In genomic region chr1:234373064-234373937, GRCh38 we compare ENCODE assay signal across 8 cellular contexts.
A peak's percentile ranks its signal among the peaks of the same experiment; 100 is the strongest.
DNase-seq lines count a peak whose midpoint lies in the region; ATAC-seq and FAIRE-seq lines count a peak whose summit lies in the region.

A gene with protein sequence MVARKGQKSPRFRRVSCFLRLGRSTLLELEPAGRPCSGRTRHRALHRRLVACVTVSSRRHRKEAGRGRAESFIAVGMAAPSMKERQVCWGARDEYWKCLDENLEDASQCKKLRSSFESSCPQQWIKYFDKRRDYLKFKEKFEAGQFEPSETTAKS (plus strand): TSS chr1:234373456. CDS start chr1:234373467, 11 bp downstream.

- peaks cover 31% of the 10 kb centered on the region for H3K36me3 Mint-ChIP-seq in central memory CD8-positive, alpha-beta T cell (ENCODE audit: insufficient read depth)

- peak within 1 kb of the TSS; percentile 92 for H3K4me3 Mint-ChIP-seq in central memory CD8-positive, alpha-beta T cell

- H3K4me1 Mint-ChIP-seq in central memory CD8-positive, alpha-beta T cell, result peaks cover 54% of the 10 kb centered on the region

- H3K27ac Mint-ChIP-seq in central memory CD8-positive, alpha-beta T cell (ENCODE audit: low read depth), result peak within 1 kb of the TSS; percentile 98

- FAIRE-seq in islet of Langerhans (lab: Jason Lieb, UNC), result peak; percentile 88

- DNase-seq in AG08396 (ENCODE audit: low spot score) (peak; percentile 86), NCI-H446 (lab: John Stamatoyannopoulos, UW) (peak; percentile 87 to 94)
- peak; percentile 75 for DNase-seq in activated CD4-positive, CD25-positive, alpha-beta regulatory T cell treated with anti-CD3 and anti-CD28 coated beads, Interleukin-2, amount 50 U/mL, for 16 hours (ENCODE audit: low read depth, low spot score)
- peak; percentile 88 to 89 for DNase-seq in central memory CD8-positive, alpha-beta T cell (ENCODE audit: low spot score in 2 of 2)
- DNase-seq in stimulated activated CD4-positive, alpha-beta T cell treated with anti-CD3 and anti-CD28 coated beads, Interleukin-12 subunit alpha, Interleukin-12 subunit beta, amount 100 ng/mL, for 4 hours, result peak; percentile 89

- peak; percentile 83 for ATAC-seq in GM19025 (IDR thresholded peaks at IDR 0.05; ENCODE audit: low read depth, unreplicated experiment)
- ATAC-seq in HG03342 (IDR thresholded peaks at IDR 0.05; ENCODE audit: unreplicated experiment), result peak; percentile 91
- peak; percentile 82 for ATAC-seq in central memory CD8-positive, alpha-beta T cell (replicated peaks; ENCODE audit: extremely low read depth, poor library complexity, severe bottlenecking)

- H3K27me3 Mint-ChIP-seq in central memory CD8-positive, alpha-beta T cell, result no peaks in the 10 kb centered on the region

- no peaks in the 10 kb centered on the region for H3K9me3 Mint-ChIP-seq in central memory CD8-positive, alpha-beta T cell

Comparison
In these comparisons a context has a peak if more than half of its experiments do, and no peak if none do; other contexts are left out.
1. Peak in every context shown above with its lines: DNase-seq and ATAC-seq.